In the genomic region with DNA sequence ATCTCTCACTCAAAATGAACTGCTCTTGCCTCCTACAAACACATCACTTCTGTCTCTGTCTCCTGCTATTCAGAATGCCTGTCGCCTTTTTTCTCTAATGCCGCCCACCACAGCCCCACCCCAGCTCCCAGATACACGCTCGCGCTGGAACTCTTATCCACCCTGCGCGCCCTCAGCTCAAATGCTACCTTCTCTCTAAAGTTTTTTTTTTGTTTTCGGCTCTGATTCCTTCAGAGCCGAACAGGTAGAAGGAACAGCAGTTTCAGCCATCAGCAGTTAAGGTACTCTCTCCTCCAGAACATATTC, we compare ENCODE assay signal across 8 cellular contexts. TPM values are rescaled to one million over a fixed set of nuclear protein-coding genes. Genes with fewer than 3 reads are reported as not detected.
DNase-seq lines count a peak whose midpoint lies in the region; ATAC-seq and TF ChIP-seq lines count a peak whose summit lies in the region.

No MANE protein-coding gene starts in this region.

- H3K4me1 Mint-ChIP-seq in IgD-negative memory B cell, result peaks cover 38 to 43% (median 41%) of the 10 kb centered on the region in 3 donors
- H3K4me1 Mint-ChIP-seq in activated naive CD8-positive, alpha-beta T cell (ENCODE audit: low read depth), result peaks cover 62% of the 10 kb centered on the region

- no peaks in the 10 kb centered on the region for H3K36me3 Mint-ChIP-seq in IgD-negative memory B cell
- H3K36me3 Mint-ChIP-seq in activated naive CD8-positive, alpha-beta T cell, result no peaks in the 10 kb centered on the region

- DNase-seq in AG04449 (ENCODE audit: low read depth, low spot score), result no peak
- peak; percentile 40 for DNase-seq in stimulated activated CD4-positive, alpha-beta T cell treated with anti-CD3 and anti-CD28 coated beads, Interleukin-4, amount 100 ng/mL, for 1 hour
- DNase-seq in NCI-H526 treated with DMSO at 0.1 percent for 48 hours (lab: John Stamatoyannopoulos, UW), result no peak
- no peak for DNase-seq in retina

- ATAC-seq in GM18505 (IDR thresholded peaks at IDR 0.05; ENCODE audit: unreplicated experiment), result no peak

- no peaks in the 10 kb centered on the region for H3K9me3 Mint-ChIP-seq in IgD-negative memory B cell
- H3K9me3 Mint-ChIP-seq in activated naive CD8-positive, alpha-beta T cell (ENCODE audit: low read depth), result peaks cover 2% of the 10 kb centered on the region

- POLR2A ChIA-PET in AG04449 (lab: Yijun Ruan, JAX), result interaction anchor here (0.6 kb wide), 1 partner anchor 272 kb away, joined by 3 read pairs; no protein-coding TSS in a partner anchor

- TF ChIP-seq CTCF in AG04449 (IDR thresholded peaks at IDR 0.05; ENCODE audit: insufficient read depth, low read length, missing control alignments), result no peak

- H3K27me3 Mint-ChIP-seq in IgD-negative memory B cell, result no peaks in the 10 kb centered on the region
- no peaks in the 10 kb centered on the region for H3K27me3 Mint-ChIP-seq in activated naive CD8-positive, alpha-beta T cell

- TF ChIP-seq POLR2A in GM18505 (IDR thresholded peaks at IDR 0.05; ENCODE audit: borderline replicate concordance, extremely low read depth, insufficient read depth, insufficient read length), result no peak

- peak overlapping the region; percentile 88 to 96 (median 95) for H3K27ac Mint-ChIP-seq in IgD-negative memory B cell
- H3K27ac Mint-ChIP-seq in activated naive CD8-positive, alpha-beta T cell, result peak overlapping the region; percentile 94

- CTCF ChIA-PET in AG04449 (lab: Yijun Ruan, JAX), result interaction anchor here (0.9 to 2.3 kb wide), 15 partner anchors 9 to 798 kb away, joined by 3 to 13 read pairs (median 5); no protein-coding TSS in a partner anchor

- peak overlapping the region; percentile 88 to 98 (median 95) for H3K4me3 Mint-ChIP-seq in IgD-negative memory B cell
- H3K4me3 Mint-ChIP-seq in activated naive CD8-positive, alpha-beta T cell, result peak overlapping the region; percentile 93

- peak overlapping the region; percentile 80 for H3K4me3 ChIP-seq in AG04449 (ENCODE audit: low read depth, low read length)
- peak overlapping the region; percentile 66 for H3K4me3 ChIP-seq in iPS-11a (ENCODE audit: low read depth, low read length)

RNA-seq across cellular contexts. Expression of a gene that starts 3.9 kb away (rescaled TPM):
- 13.7 TPM for polyA plus RNA-seq in IgD-negative memory B cell
